In genomic region chr10:30059209-30060107, GRCh38 we compare ENCODE assay signal across 8 cellular contexts. TPM values are rescaled to one million over a fixed set of nuclear protein-coding genes. Genes with fewer than 3 reads are reported as not detected.
A peak's percentile ranks its signal among the peaks of the same experiment; 100 is the strongest.
DNase-seq lines count a peak whose midpoint lies in the region; ATAC-seq and TF ChIP-seq lines count a peak whose summit lies in the region.

Gene JCAD (minus strand): TSS chr10:30059586. CDS start chr10:30047812, 11,774 bp downstream.

- WGBS in upper lobe of left lung, 2 donors: 12 to 23% methylated on average over 8 to 22 of the region's 66 CpGs

- peaks cover 21% of the 10 kb centered on the region for H3K4me1 Mint-ChIP-seq in Calu3 (ENCODE audit: low read depth, unreplicated experiment)

- DNase-seq in Calu3 (peak; percentile 78), SK-N-DZ (ENCODE audit: low spot score) (peak; percentile 4), cardiac muscle cell (ENCODE audit: low read depth in 1 of 2, low spot score in 1 of 2) (peak; percentile 57 to 85), osteoblast (ENCODE audit: insufficient read length, low spot score, missing footprints) (peak; percentile 96), upper lobe of left lung (peak; percentile 78 to 97)
- peak; percentile 13 for DNase-seq in activated naive CD8-positive, alpha-beta T cell treated with anti-CD3 and anti-CD28 coated beads, Interleukin-2, amount 50 U/mL, for 16 hours (ENCODE audit: low read depth, low spot score)

- intact Hi-C loops in Calu3 (cut with micrococcal nuclease; ENCODE audit: unreplicated experiment): no loop called here

- TF ChIP-seq CTCF in Calu3 (IDR thresholded peaks at IDR 0.05; ENCODE audit: unreplicated experiment) (no peak), cardiac muscle cell (IDR thresholded peaks at IDR 0.05; ENCODE audit: low read depth, low read length) (no peak), osteoblast (IDR thresholded peaks at IDR 0.05; ENCODE audit: extremely low read depth, low read depth, low read length) (no peak), upper lobe of left lung (IDR thresholded peaks at IDR 0.05) (peak in 1 of 6 experiments; percentile 21)

- ATAC-seq in HG02571 (IDR thresholded peaks at IDR 0.05; ENCODE audit: unreplicated experiment): peak; percentile 69
- peak; percentile 79 to 95 for ATAC-seq in upper lobe of left lung (ENCODE audit: low FRiP score in 2 of 2)
- no peak for ATAC-seq in HG02973 (IDR thresholded peaks at IDR 0.05; ENCODE audit: unreplicated experiment)

- no peak for TF ChIP-seq EP300 in upper lobe of left lung (IDR thresholded peaks at IDR 0.05)

- no peak within 1 kb of the TSS for H3K27ac Mint-ChIP-seq in Calu3 (ENCODE audit: unreplicated experiment)

- H3K4me3 ChIP-seq in cardiac muscle cell (peak within 1 kb of the TSS; percentile 91), osteoblast (ENCODE audit: insufficient read depth, low read length) (peak within 1 kb of the TSS; percentile 81), upper lobe of left lung (peak within 1 kb of the TSS; percentile 60 to 85 (median 73))

- peaks cover 51% of the 10 kb centered on the region for H3K79me2 ChIP-seq in osteoblast (ENCODE audit: insufficient read depth, low read length)

- peak within 1 kb of the TSS; percentile 91 for H2AFZ ChIP-seq in osteoblast (ENCODE audit: low read length)

- H3K27ac ChIP-seq in cardiac muscle cell (peak within 1 kb of the TSS; percentile 77), osteoblast (ENCODE audit: low read depth, low read length) (peak within 1 kb of the TSS; percentile 64), upper lobe of left lung (peak within 1 kb of the TSS; percentile 92 to 94 (median 92))

- no TSS peak for BruUV-seq in Calu3 (replicated peaks; lab: Mats Ljungman, UMichigan)

- peaks cover 3% of the 10 kb centered on the region for H4K20me1 ChIP-seq in osteoblast (ENCODE audit: insufficient read depth, low read length)

- no peaks in the 10 kb centered on the region for H3K9me3 ChIP-seq in cardiac muscle cell (ENCODE audit: low read depth)
- H3K9me3 ChIP-seq in osteoblast (ENCODE audit: low read depth, low read length): no peaks in the 10 kb centered on the region
- H3K9me3 ChIP-seq in upper lobe of left lung: no peaks in the 10 kb centered on the region

- H3K4me2 ChIP-seq in osteoblast (ENCODE audit: insufficient read depth, low read length): peak within 1 kb of the TSS; percentile 82

- peaks cover 43% of the 10 kb centered on the region for H3K27me3 Mint-ChIP-seq in Calu3 (ENCODE audit: unreplicated experiment)

- TF ChIP-seq POLR2A in upper lobe of left lung (IDR thresholded peaks at IDR 0.05): peak in 3 of 4 donors; percentile 42 to 60 (median 50)

- H3K4me3 Mint-ChIP-seq in Calu3 (ENCODE audit: low read depth, unreplicated experiment): peak within 1 kb of the TSS; percentile 71

- H3K4me1 ChIP-seq in cardiac muscle cell (ENCODE audit: low read depth) (peaks cover 34% of the 10 kb centered on the region), osteoblast (ENCODE audit: insufficient read depth, low read length) (peaks cover 64% of the 10 kb centered on the region), upper lobe of left lung (peaks cover 14 to 41% (median 25%) of the 10 kb centered on the region in 4 donors)

- H3K36me3 ChIP-seq in cardiac muscle cell (no peaks in the 10 kb centered on the region), osteoblast (ENCODE audit: insufficient read depth, low read length) (no peaks in the 10 kb centered on the region), upper lobe of left lung (no peaks in the 10 kb centered on the region)

- H3K27me3 ChIP-seq in cardiac muscle cell: no peaks in the 10 kb centered on the region
- H3K27me3 ChIP-seq in osteoblast (ENCODE audit: insufficient read depth, low read length): no peaks in the 10 kb centered on the region
- peaks cover 0 to 12% (median 4%) of the 10 kb centered on the region in 4 donors for H3K27me3 ChIP-seq in upper lobe of left lung

- H3K9me3 Mint-ChIP-seq in Calu3 (ENCODE audit: low read depth, unreplicated experiment): no peaks in the 10 kb centered on the region

- H3K36me3 Mint-ChIP-seq in Calu3 (ENCODE audit: insufficient read depth, unreplicated experiment): peaks cover 9% of the 10 kb centered on the region

- CTCF ChIA-PET in Calu3 (lab: Charles Lee): interaction anchor here (0.6 to 0.7 kb wide), 2 partner anchors 341 to 436 kb away, joined by 3 read pairs; no protein-coding TSS in a partner anchor

RNA-seq across cellular contexts. Expression of gene JCAD, which starts in this region (rescaled TPM):
- total RNA-seq in Calu3 (2022): 0.54 and 0.66 TPM in 2 replicates
- polyA plus RNA-seq in SK-N-DZ (2014; cell fraction: cytosol; rRNA removed): not detected in 2 replicates
- polyA plus RNA-seq in SK-N-DZ (2014; cell fraction: nucleus; rRNA removed): not detected in 2 replicates
- total RNA-seq in cardiac muscle cell: 36.7 and 44.3 TPM in 2 replicates
- 17.2 and 23.3 TPM in 2 replicates for polyA plus RNA-seq in cardiac muscle cell
- 47.0 and 52.7 TPM in 2 replicates for total RNA-seq in osteoblast
- total RNA-seq in upper lobe of left lung: 10 to 100 TPM; 16.8 to 83.7 (median 37.6) TPM

Comparison
In these comparisons a context has a peak if more than half of its experiments do, and no peak if none do; other contexts are left out.
1. RNA of gene JCAD (total RNA-seq): 47.0 to 52.7 TPM in osteoblast, 36.7 to 44.3 TPM in cardiac muscle cell and 16.8 to 83.7 TPM in upper lobe of left lung; 0.54 to 0.66 TPM in Calu3; every median in the first group is over 10 times any median in the second.
2. Peak in DNase-seq in Calu3; RNA of the gene not detected or under 1 TPM.
3. DNase-seq: peak in every context shown above with its lines; median percentile 96 in osteoblast; 88 in upper lobe of left lung; 78 in Calu3; 71 in cardiac muscle cell; 13 in activated naive CD8-positive, alpha-beta T cell treated with anti-CD3 and anti-CD28 coated beads, Interleukin-2, amount 50 U/mL, for 16 hours; 4 in SK-N-DZ.
4. Peak in every context shown above with its lines, with median percentiles within 50 percentile points of each other: H3K27ac ChIP-seq and H3K4me3 ChIP-seq.